Comparison of ENCODE assay signal across 10 cellular contexts in the genomic region with DNA sequence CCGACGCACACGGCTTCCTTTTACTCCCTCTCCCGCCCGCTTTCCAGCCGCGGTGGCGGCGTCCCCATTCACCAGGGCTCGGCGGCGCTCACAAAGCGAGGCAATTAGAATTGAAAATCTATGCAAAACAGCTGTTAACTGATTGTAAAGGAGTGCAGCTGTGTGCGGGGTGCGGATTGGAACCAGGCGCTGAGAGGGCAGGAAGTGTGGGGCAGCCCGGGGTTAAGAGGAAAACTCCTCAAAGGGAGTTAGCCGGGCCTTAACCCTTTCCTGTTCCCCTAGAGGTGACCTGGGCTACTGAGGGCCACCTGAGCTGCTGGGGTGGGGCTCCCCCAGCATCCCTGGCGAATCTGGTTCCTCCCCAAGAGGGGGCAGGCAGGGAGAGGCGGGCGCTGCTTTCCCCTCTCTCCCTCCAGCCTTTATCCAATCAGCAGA. TPM values are rescaled to one million over a fixed set of nuclear protein-coding genes. Genes with fewer than 3 reads are reported as not detected.
DNase-seq lines count a peak whose midpoint lies in the region; ATAC-seq, FAIRE-seq and TF ChIP-seq lines count a peak whose summit lies in the region.
"Had no signal": no experiment of that assay in that cellular context is flagged by ENCODE, and none has a peak within 500 bp of the region (broad histone marks: within the 10 kb centered on the region; RNA-seq: fewer than 3 reads in every experiment).

No MANE protein-coding gene starts in this region.

- peaks cover 9% of the 10 kb centered on the region for H3K79me2 ChIP-seq in astrocyte (ENCODE audit: insufficient read depth, low read length)

- H3K4me3 Mint-ChIP-seq in CD8-positive, alpha-beta T cell, result peak overlapping the region; percentile 29
- H3K4me3 Mint-ChIP-seq in IgD-negative memory B cell, result peak overlapping the region in 3 of 4 donors; percentile 72 to 90 (median 81)
- H3K4me3 Mint-ChIP-seq in astrocyte (ENCODE audit: unreplicated experiment), result no peak overlapping the region

- H3K9ac ChIP-seq in astrocyte (ENCODE audit: low read length), result no peak overlapping the region

- H3K27me3 Mint-ChIP-seq in CD8-positive, alpha-beta T cell (ENCODE audit: low read depth), result no peaks in the 10 kb centered on the region
- H3K27me3 Mint-ChIP-seq in IgD-negative memory B cell (no peaks in the 10 kb centered on the region), astrocyte (ENCODE audit: low read depth, unreplicated experiment) (peaks cover 21% of the 10 kb centered on the region)

- no peaks in the 10 kb centered on the region for H3K36me3 Mint-ChIP-seq in CD8-positive, alpha-beta T cell
- H3K36me3 Mint-ChIP-seq in IgD-negative memory B cell, result no peaks in the 10 kb centered on the region
- H3K36me3 Mint-ChIP-seq in astrocyte (ENCODE audit: low read depth, unreplicated experiment), result peaks cover 3% of the 10 kb centered on the region

- no peak overlapping the region for H3K27ac Mint-ChIP-seq in CD8-positive, alpha-beta T cell
- peak overlapping the region in 1 of 3 donors; percentile 88 for H3K27ac Mint-ChIP-seq in IgD-negative memory B cell
- no peak overlapping the region for H3K27ac Mint-ChIP-seq in astrocyte (ENCODE audit: unreplicated experiment)

- FAIRE-seq in astrocyte (lab: Jason Lieb, UNC), result no peak

- H3K9me3 ChIP-seq in CD8-positive, alpha-beta T cell (ENCODE audit: low read length), result no peaks in the 10 kb centered on the region
- H3K9me3 ChIP-seq in astrocyte (ENCODE audit: insufficient read depth, low read depth, low read length), result no peaks in the 10 kb centered on the region
- H3K9me3 ChIP-seq in mucosa of descending colon, result no peaks in the 10 kb centered on the region

- H3K4me1 Mint-ChIP-seq in CD8-positive, alpha-beta T cell (ENCODE audit: low read depth), result peaks cover 38% of the 10 kb centered on the region
- H3K4me1 Mint-ChIP-seq in IgD-negative memory B cell (peaks cover 10 to 23% (median 14%) of the 10 kb centered on the region in 3 donors), astrocyte (ENCODE audit: low read depth, unreplicated experiment) (peaks cover 11% of the 10 kb centered on the region)

- no peaks in the 10 kb centered on the region for H3K9me3 Mint-ChIP-seq in CD8-positive, alpha-beta T cell
- H3K9me3 Mint-ChIP-seq in IgD-negative memory B cell (no peaks in the 10 kb centered on the region), astrocyte (ENCODE audit: unreplicated experiment) (no peaks in the 10 kb centered on the region)

- H3K4me1 ChIP-seq in CD8-positive, alpha-beta T cell (ENCODE audit: insufficient read depth, low read length), result peaks cover 29% of the 10 kb centered on the region
- peaks cover 20% of the 10 kb centered on the region for H3K4me1 ChIP-seq in astrocyte (ENCODE audit: insufficient read depth, low read length)
- H3K4me1 ChIP-seq in mucosa of descending colon (ENCODE audit: low read depth), result peaks cover 60% of the 10 kb centered on the region

- H4K20me1 ChIP-seq in astrocyte (ENCODE audit: insufficient read depth, low read length), result peaks cover 81% of the 10 kb centered on the region

- no peak overlapping the region for H2AFZ ChIP-seq in astrocyte (ENCODE audit: low read depth, low read length)

- ATAC-seq in CD8-positive, alpha-beta T cell, result no peak
- peak; percentile 3 for ATAC-seq in mucosa of descending colon
- no peak for ATAC-seq in GM21786 (IDR thresholded peaks at IDR 0.05; ENCODE audit: unreplicated experiment)
- ATAC-seq in GM19395 (IDR thresholded peaks at IDR 0.05; ENCODE audit: unreplicated experiment), result no peak
- ATAC-seq in GM21737 (IDR thresholded peaks at IDR 0.05; ENCODE audit: unreplicated experiment), result no peak

- POLR2A ChIA-PET in CD8-positive, alpha-beta T cell (lab: Charles Lee), result interaction anchor here (1.3 kb wide), 1 partner anchor 57 kb away, joined by 3 read pairs; no protein-coding TSS in a partner anchor

- no peak overlapping the region for H3K4me3 ChIP-seq in CD8-positive, alpha-beta T cell (ENCODE audit: low read depth, low read length)
- H3K4me3 ChIP-seq in astrocyte (ENCODE audit: insufficient read depth, low read depth, low read length) (no peak overlapping the region), mucosa of descending colon (no peak overlapping the region)

- CTCF ChIA-PET in CD8-positive, alpha-beta T cell (lab: Charles Lee), result interaction anchor here (1.2 to 3.7 kb wide), 4 partner anchors 9 to 191 kb away, joined by 5 to 17 read pairs (median 10); no protein-coding TSS in a partner anchor

- DNase-seq in CD8-positive, alpha-beta T cell, result no peak
- DNase-seq in astrocyte (ENCODE audit: low read depth), result no peak
- peak in 2 of 3 donors; percentile 58 to 67 for DNase-seq in mucosa of descending colon
- no peak for DNase-seq in glomerular visceral epithelial cell (ENCODE audit: extremely low spot score)
- DNase-seq: activated naive CD4-positive, alpha-beta T cell; SW 1271 had no signal

- no peaks in the 10 kb centered on the region for H3K36me3 ChIP-seq in CD8-positive, alpha-beta T cell (ENCODE audit: insufficient read depth, low read length)
- H3K36me3 ChIP-seq in astrocyte (ENCODE audit: insufficient read depth, low read length) (no peaks in the 10 kb centered on the region), mucosa of descending colon (ENCODE audit: low read depth) (no peaks in the 10 kb centered on the region)

- no peaks in the 10 kb centered on the region for H3K27me3 ChIP-seq in CD8-positive, alpha-beta T cell (ENCODE audit: insufficient read depth, low read length)
- no peaks in the 10 kb centered on the region for H3K27me3 ChIP-seq in astrocyte (ENCODE audit: insufficient read depth, low read length)

- intact Hi-C loops in CD8-positive, alpha-beta T cell (cut with DNase I, micrococcal nuclease), result no loop called here
- intact Hi-C loops in mucosa of descending colon (cut with DNase I, micrococcal nuclease), result loop anchor here in 1 of 2 donors (5.0 kb wide), 2 partner anchors 40 to 185 kb away; no protein-coding TSS in a partner anchor

- H3K27ac ChIP-seq in CD8-positive, alpha-beta T cell (ENCODE audit: low read depth, low read length), result no peak overlapping the region
- H3K27ac ChIP-seq in astrocyte (ENCODE audit: low read depth, low read length), result no peak overlapping the region

- no peak for TF ChIP-seq CTCF in CD8-positive, alpha-beta T cell (IDR thresholded peaks at IDR 0.05)
- TF ChIP-seq CTCF in astrocyte (IDR thresholded peaks at IDR 0.05; ENCODE audit: insufficient read depth, low read depth, low read length) (peak; percentile 8), mucosa of descending colon (IDR thresholded peaks at IDR 0.05) (no peak)

- peak overlapping the region; percentile 26 for H3K4me2 ChIP-seq in astrocyte (ENCODE audit: low read length)

RNA-seq across cellular contexts. Expression of gene GSE1, which starts 5.8 kb away (rescaled TPM):
- 10 to 100 TPM; 67.8 to 72.1 TPM for total RNA-seq in CD8-positive, alpha-beta T cell
- 7.3 TPM for polyA plus RNA-seq in IgD-negative memory B cell
- 30.1 and 35.0 TPM in 2 replicates for total RNA-seq in astrocyte
- total RNA-seq in mucosa of descending colon, result 100 to 1,000 TPM; 107 to 122 (median 107) TPM

Comparison
In these comparisons a context has a peak if more than half of its experiments do, and no peak if none do; other contexts are left out.
1. DNase-seq: peak in mucosa of descending colon (2 of 3); none in CD8-positive, alpha-beta T cell (0 of 7), astrocyte (single experiment) and glomerular visceral epithelial cell (single experiment).